Comparison of ENCODE assay signal across 7 cellular contexts in genomic region chr7:110813986-110814385, GRCh38.
"Had no signal": no experiment of that assay in that cellular context is flagged by ENCODE, and none has a peak within 500 bp of the region (broad histone marks: within the 10 kb centered on the region; RNA-seq: fewer than 3 reads in every experiment).

No MANE protein-coding gene starts in this region.

- H3K4me3 ChIP-seq: K562 had no signal

- DNase-seq: IMR-90, KBM-7, KG1 had no signal

- FAIRE-seq: HTR-8/SVneo, K562 had no signal

- H3K4me2 ChIP-seq: KMS-11 had no signal

- H3K27ac ChIP-seq: HL-60, KMS-11 had no signal

- ATAC-seq: K562 had no signal

- H3K9ac ChIP-seq: KMS-11 had no signal
